In the genomic region with DNA sequence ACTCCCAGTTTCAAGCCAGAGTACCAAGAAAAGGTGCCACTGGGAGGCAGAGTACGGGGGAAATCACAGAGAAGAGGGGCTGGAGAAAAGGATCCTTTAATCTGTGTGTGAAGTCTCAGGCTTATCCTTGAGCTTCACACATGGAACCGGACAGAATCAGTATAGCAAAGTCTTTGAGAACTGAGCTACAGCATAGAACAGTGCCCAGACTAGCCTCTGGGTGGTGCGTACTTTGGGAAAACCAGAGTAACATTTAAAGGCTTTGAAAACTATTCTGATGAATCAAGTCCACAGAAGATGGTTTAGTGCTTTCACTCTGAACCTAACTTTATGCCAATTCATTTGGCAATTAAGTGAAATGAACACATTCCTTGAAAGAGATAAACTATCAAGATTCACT, we compare ENCODE assay signal across 1 cellular context.
TF ChIP-seq lines count a peak whose summit lies in the region.

No MANE protein-coding gene starts in this region.

TF ChIP-seq in HepG2, 621 proteins besides CTCF, POLR2A, EP300 and RAD21 (continued from another document):
- TF ChIP-seq, protein P1, sequence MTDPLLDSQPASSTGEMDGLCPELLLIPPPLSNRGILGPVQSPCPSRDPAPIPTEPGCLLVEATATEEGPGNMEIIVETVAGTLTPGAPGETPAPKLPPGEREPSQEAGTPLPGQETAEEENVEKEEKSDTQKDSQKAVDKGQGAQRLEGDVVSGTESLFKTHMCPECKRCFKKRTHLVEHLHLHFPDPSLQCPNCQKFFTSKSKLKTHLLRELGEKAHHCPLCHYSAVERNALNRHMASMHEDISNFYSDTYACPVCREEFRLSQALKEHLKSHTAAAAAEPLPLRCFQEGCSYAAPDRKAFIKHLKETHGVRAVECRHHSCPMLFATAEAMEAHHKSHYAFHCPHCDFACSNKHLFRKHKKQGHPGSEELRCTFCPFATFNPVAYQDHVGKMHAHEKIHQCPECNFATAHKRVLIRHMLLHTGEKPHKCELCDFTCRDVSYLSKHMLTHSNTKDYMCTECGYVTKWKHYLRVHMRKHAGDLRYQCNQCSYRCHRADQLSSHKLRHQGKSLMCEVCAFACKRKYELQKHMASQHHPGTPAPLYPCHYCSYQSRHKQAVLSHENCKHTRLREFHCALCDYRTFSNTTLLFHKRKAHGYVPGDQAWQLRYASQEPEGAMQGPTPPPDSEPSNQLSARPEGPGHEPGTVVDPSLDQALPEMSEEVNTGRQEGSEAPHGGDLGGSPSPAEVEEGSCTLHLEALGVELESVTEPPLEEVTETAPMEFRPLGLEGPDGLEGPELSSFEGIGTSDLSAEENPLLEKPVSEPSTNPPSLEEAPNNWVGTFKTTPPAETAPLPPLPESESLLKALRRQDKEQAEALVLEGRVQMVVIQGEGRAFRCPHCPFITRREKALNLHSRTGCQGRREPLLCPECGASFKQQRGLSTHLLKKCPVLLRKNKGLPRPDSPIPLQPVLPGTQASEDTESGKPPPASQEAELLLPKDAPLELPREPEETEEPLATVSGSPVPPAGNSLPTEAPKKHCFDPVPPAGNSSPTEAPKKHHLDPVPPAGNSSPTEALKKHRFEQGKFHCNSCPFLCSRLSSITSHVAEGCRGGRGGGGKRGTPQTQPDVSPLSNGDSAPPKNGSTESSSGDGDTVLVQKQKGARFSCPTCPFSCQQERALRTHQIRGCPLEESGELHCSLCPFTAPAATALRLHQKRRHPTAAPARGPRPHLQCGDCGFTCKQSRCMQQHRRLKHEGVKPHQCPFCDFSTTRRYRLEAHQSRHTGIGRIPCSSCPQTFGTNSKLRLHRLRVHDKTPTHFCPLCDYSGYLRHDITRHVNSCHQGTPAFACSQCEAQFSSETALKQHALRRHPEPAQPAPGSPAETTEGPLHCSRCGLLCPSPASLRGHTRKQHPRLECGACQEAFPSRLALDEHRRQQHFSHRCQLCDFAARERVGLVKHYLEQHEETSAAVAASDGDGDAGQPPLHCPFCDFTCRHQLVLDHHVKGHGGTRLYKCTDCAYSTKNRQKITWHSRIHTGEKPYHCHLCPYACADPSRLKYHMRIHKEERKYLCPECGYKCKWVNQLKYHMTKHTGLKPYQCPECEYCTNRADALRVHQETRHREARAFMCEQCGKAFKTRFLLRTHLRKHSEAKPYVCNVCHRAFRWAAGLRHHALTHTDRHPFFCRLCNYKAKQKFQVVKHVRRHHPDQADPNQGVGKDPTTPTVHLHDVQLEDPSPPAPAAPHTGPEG (CRISPR knock-in tag; IDR thresholded peaks at IDR 0.05) = no peak
- TF ChIP-seq MYC (CRISPR knock-in tag; IDR thresholded peaks at IDR 0.05; ENCODE audit: borderline replicate concordance) (no peak), FLYWCH1 (CRISPR knock-in tag; IDR thresholded peaks at IDR 0.05) (no peak), RBM39 (IDR thresholded peaks at IDR 0.05; ENCODE audit: low read depth, low read length, poor library complexity, severe bottlenecking) (no peak)
